ENCODE assay signal across 11 cellular contexts in genomic region chr3:66953934-66954333, GRCh38.
"Had no signal": no experiment of that assay in that cellular context is flagged by ENCODE, and none has a peak within 500 bp of the region (broad histone marks: within the 10 kb centered on the region; RNA-seq: fewer than 3 reads in every experiment).

No MANE protein-coding gene starts in this region.

- H3K4me3 ChIP-seq: GM23248, GM23338, HAP-1 had no signal

- FAIRE-seq: H1, H54 had no signal

- H3K9me3 ChIP-seq: HAP-1 had no signal

- ATAC-seq: GM23338, HCT116 had no signal

- H3K36me3 ChIP-seq: HAP-1 had no signal

- DNase-seq: GM23248, GOT3, H7, H9, HCEC 1CT, HFFc6 had no signal

- H3K27ac ChIP-seq: GM23248 had no signal
